Comparison of ENCODE assay signal across 8 cellular contexts in the genomic region with DNA sequence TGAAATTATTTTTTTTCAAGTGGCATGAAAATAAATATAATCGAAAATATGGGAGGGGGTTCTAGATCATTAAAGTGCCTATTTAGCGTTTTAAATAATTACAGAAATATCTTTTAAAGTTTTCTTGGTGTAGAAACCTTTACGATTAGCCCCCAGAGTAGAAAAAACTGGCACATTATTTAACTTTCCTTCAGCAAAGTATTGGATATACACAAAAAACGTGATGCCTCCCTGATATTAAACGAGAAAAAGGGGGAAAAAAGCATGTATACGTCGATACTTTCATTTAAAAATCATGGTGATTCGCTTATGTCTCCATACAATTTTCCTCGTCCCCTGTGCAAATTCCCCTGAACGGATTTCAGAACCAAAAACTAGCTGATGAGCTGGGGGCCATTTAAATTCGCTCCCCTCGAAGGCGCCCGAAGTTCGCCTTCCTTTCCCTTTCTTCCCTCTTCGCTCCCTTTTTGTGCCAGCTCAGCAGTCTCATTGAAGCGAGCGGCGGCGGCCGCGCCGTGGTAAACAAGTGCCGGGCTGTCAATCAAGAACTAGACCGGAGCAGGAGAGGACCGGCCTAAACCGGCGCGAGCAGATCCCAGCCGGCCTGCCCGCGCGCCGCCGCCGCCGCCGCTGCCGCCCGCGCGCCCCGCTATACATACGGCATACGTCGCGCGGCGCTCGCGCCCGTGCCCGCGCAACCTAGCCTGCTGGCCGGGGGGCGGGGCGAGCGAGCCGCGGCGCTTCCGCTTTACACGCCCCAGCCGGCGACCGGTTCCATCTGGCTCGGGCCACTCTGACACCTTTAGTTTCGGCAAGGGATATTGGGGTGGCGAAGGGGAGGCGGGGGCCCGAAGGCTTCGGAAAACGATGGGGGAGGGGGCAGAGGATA. TPM values are rescaled to one million over a fixed set of nuclear protein-coding genes. Genes with fewer than 3 reads are reported as not detected.
DNase-seq lines count a peak whose midpoint lies in the region; ATAC-seq, FAIRE-seq and TF ChIP-seq lines count a peak whose summit lies in the region.

No MANE protein-coding gene starts in this region.

- peak overlapping the region; percentile 96 for H3K27ac ChIP-seq in AG04450 (ENCODE audit: low read depth, low read length)

- peak overlapping the region; percentile 86 for H3K4me3 ChIP-seq in AG04450 (ENCODE audit: low read depth, low read length)

- POLR2A ChIA-PET in AG04450 (lab: Yijun Ruan, JAX) = interaction anchor here (0.6 to 2.2 kb wide), 5 partner anchors 9 to 230 kb away, joined by 3 to 13 read pairs (median 5); no protein-coding TSS in a partner anchor

- DNase-seq in AG04450 (ENCODE audit: low read depth, low spot score) = peak; percentile 59
- DNase-seq in NCI-H226 = peak; percentile 92
- DNase-seq in activated CD4-positive, CD25-positive, alpha-beta regulatory T cell (lab: John Stamatoyannopoulos, UW) = peak; percentile 90 to 96 (median 92)
- DNase-seq in central memory CD4-positive, alpha-beta T cell = peak; percentile 96
- DNase-seq in stimulated activated CD4-positive, alpha-beta T cell treated with anti-CD3 and anti-CD28 coated beads, Interleukin-12 subunit alpha, Interleukin-12 subunit beta, amount 100 ng/mL, for 24 hours (ENCODE audit: low read depth in 2 of 2) = peak; percentile 86 to 89

- peak; percentile 78 for FAIRE-seq in islet of Langerhans (lab: Jason Lieb, UNC)

- CTCF ChIA-PET in AG04450 (lab: Charles Lee) = interaction anchor here (0.6 to 1.2 kb wide), 2 partner anchors 160 to 448 kb away, joined by 4 to 6 read pairs; no protein-coding TSS in a partner anchor

- TF ChIP-seq CTCF in AG04450 (IDR thresholded peaks at IDR 0.05; ENCODE audit: low read depth, low read length) = no peak

- peaks cover 2% of the 10 kb centered on the region; the same call in 1 of the 2 replicates for H3K9me3 ChIP-seq in AG04450 (ENCODE audit: control insufficient read depth, insufficient read depth, low read length)

- ATAC-seq in HG03175 (IDR thresholded peaks at IDR 0.05; ENCODE audit: unreplicated experiment) = peak; percentile 53

- peak; percentile 71 for TF ChIP-seq POLR2A in GM18951 (IDR thresholded peaks at IDR 0.05; ENCODE audit: extremely low read depth, insufficient read depth, insufficient read length)

- in situ Hi-C loops in GM18951 (cut with MboI; ENCODE audit: low sequenced_read_pairs, unreplicated experiment) = loop anchor here (10.0 kb wide), 1 partner anchor 155 kb away; no protein-coding TSS in a partner anchor

- no peaks in the 10 kb centered on the region for H3K27me3 ChIP-seq in AG04450 (ENCODE audit: control insufficient read depth, insufficient read depth, low read length)

RNA-seq across cellular contexts. Expression of gene ARRDC3, which starts 3.3 kb away (rescaled TPM):
- polyA plus RNA-seq in AG04450 (2011; rRNA removed) = 26.7 and 38.3 TPM in 2 replicates
- polyA minus RNA-seq in AG04450 (2011; rRNA and poly(A)+ RNA removed) = 99.3 and 103 TPM in 2 replicates

Comparison
In these comparisons a context has a peak if more than half of its experiments do, and no peak if none do; other contexts are left out.
1. Peak in every context shown above with its lines: DNase-seq, ATAC-seq, H3K4me3 ChIP-seq and H3K27ac ChIP-seq.